Comparison of ENCODE assay signal across 26 cellular contexts in the genomic region with DNA sequence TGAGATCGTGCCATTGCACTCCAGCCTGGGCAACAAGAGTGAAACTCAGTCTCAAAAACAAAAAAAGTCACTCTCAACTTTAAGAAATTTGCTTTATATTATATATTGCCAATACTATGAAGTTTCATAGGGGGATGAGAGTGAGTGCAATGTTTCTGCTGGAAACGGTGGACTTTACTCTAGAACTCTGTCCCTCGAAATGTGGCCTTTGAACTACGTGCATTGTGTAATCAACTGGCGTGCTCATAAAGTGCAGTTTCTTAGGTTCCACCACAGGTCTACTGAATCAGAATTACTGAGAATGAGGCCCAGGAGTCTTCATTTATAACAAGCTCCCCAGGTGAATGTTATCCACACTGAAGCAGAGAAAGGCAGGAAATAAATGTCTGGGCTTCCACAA. TPM values are rescaled to one million over a fixed set of nuclear protein-coding genes. Genes with fewer than 3 reads are reported as not detected.
"Had no signal": no experiment of that assay in that cellular context is flagged by ENCODE, and none has a peak within 500 bp of the region (broad histone marks: within the 10 kb centered on the region; RNA-seq: fewer than 3 reads in every experiment).

No MANE protein-coding gene starts in this region.

- DNase-seq: KBM-7, NCI-H1092, NCI-H1105 treated with DMSO at 0.1 percent for 48 hours, NCI-H1417 treated with DMSO at 0.1 percent for 48 hours, NCI-H146, NCI-H1694 treated with DMSO at 0.1 percent for 48 hours, NCI-H2029, NCI-H2081 treated with DMSO at 0.1 percent for 48 hours, NCI-H2171, NCI-H226, NCI-H446, NCI-H510A, NCI-H524 treated with DMSO at 0.1 percent for 48 hours, NCI-H69, NCI-H774, PC-3, SHP77, SK-N-SH, SW 1271 had no signal

- H3K9ac ChIP-seq: SK-N-SH had no signal

- H3K4me2 ChIP-seq: SK-N-SH had no signal

- H3K27ac ChIP-seq: RWPE1 had no signal

- ATAC-seq: Panc1, PC-3 had no signal

- H3K9me3 ChIP-seq: SK-N-SH had no signal

RNA-seq across cellular contexts. Expression of a gene that starts 24.1 kb away (rescaled TPM):
- total RNA-seq: HT-29, LHCN-M2, MCF 10A, OCI-LY7, SK-MEL-5 had no signal
- polyA plus RNA-seq: SK-N-SH had no signal
